Comparison of ENCODE assay signal across 8 cellular contexts in genomic region chr17:81397314-81398169, GRCh38. TPM values are rescaled to one million over a fixed set of nuclear protein-coding genes. Genes with fewer than 3 reads are reported as not detected.
DNase-seq lines count a peak whose midpoint lies in the region; ATAC-seq and TF ChIP-seq lines count a peak whose summit lies in the region.

No MANE protein-coding gene starts in this region.

- H3K36me3 ChIP-seq in BE2C (no peaks in the 10 kb centered on the region), HAP-1 (replicated peaks) (no peaks in the 10 kb centered on the region), endocrine pancreas (ENCODE audit: control insufficient read depth, insufficient read depth, low read length) (no peaks in the 10 kb centered on the region), muscle layer of duodenum (ENCODE audit: control insufficient read depth in 1 of 2, insufficient read depth in 2 of 2, low read length in 2 of 2) (no peaks in the 10 kb centered on the region)

- H3K9me3 ChIP-seq in BE2C (no peaks in the 10 kb centered on the region), HAP-1 (no peaks in the 10 kb centered on the region), endocrine pancreas (ENCODE audit: control insufficient read depth, low read length) (no peaks in the 10 kb centered on the region), muscle layer of duodenum (ENCODE audit: control insufficient read depth in 1 of 2, low read length in 2 of 2) (no peaks in the 10 kb centered on the region)

- peak overlapping the region; percentile 70 for H3K27ac ChIP-seq in muscle layer of duodenum (ENCODE audit: low read length)

- H3K4me3 ChIP-seq in BE2C (ENCODE audit: low read depth, low read length) (peak overlapping the region; percentile 89), HAP-1 (peak overlapping the region; percentile 67), endocrine pancreas (ENCODE audit: control insufficient read depth, insufficient read depth, low read length) (peak overlapping the region; percentile 71), muscle layer of duodenum (ENCODE audit: low read depth in 1 of 2, low read length in 2 of 2) (peak overlapping the region; percentile 75 to 82)

- TF ChIP-seq CTCF in BE2C (IDR thresholded peaks at IDR 0.05; ENCODE audit: low read depth, low read length), result peak; percentile 50
- no peak for TF ChIP-seq CTCF in GM13977 (IDR thresholded peaks at IDR 0.05; ENCODE audit: extremely low read depth, insufficient read depth, missing control alignments)

- DNase-seq in BE2C (peak; percentile 78), HAP-1 (ENCODE audit: low spot score in 2 of 2) (peak; percentile 64 to 85), SHP77 treated with DMSO at 0.1 percent for 48 hours (lab: John Stamatoyannopoulos, UW) (peak; percentile 69), GM13977 (ENCODE audit: low spot score) (no peak)
- DNase-seq in activated effector memory CD4-positive, alpha-beta T cell treated with Interleukin-2 at 50 U/mL for 16 hours, result no peak

- H3K27me3 ChIP-seq in BE2C (peaks cover 26% of the 10 kb centered on the region), HAP-1 (ENCODE audit: low read depth) (no peaks in the 10 kb centered on the region), endocrine pancreas (ENCODE audit: control insufficient read depth, insufficient read depth, low read length) (no peaks in the 10 kb centered on the region), muscle layer of duodenum (ENCODE audit: low read depth, low read length) (no peaks in the 10 kb centered on the region)

- peaks cover 15% of the 10 kb centered on the region for H3K4me1 ChIP-seq in BE2C
- H3K4me1 ChIP-seq in HAP-1, result peaks cover 22% of the 10 kb centered on the region
- H3K4me1 ChIP-seq in endocrine pancreas (ENCODE audit: control insufficient read depth, insufficient read depth, low read length), result peaks cover 5% of the 10 kb centered on the region
- H3K4me1 ChIP-seq in muscle layer of duodenum (ENCODE audit: control insufficient read depth in 1 of 2, insufficient read depth in 2 of 2, low read length in 2 of 2), result peaks cover 18 to 27% of the 10 kb centered on the region in 2 donors

- in situ Hi-C loops in HAP-1 (cut with MboI; ENCODE audit: low sequenced_read_pairs), result loop anchor here (10.0 kb wide), 1 partner anchor 87 kb away; no protein-coding TSS in a partner anchor
- in situ Hi-C loops in GM13977 (cut with MboI; ENCODE audit: low pct_unique_long_range_greater_than_20kb, low sequenced_read_pairs, unreplicated experiment), result no loop called here

- H3K9ac ChIP-seq in endocrine pancreas (ENCODE audit: control insufficient read depth, insufficient read depth, low read length), result peak overlapping the region; percentile 56

- ATAC-seq in GM18867 (IDR thresholded peaks at IDR 0.05; ENCODE audit: unreplicated experiment), result no peak

RNA-seq across cellular contexts. Expression of gene BAHCC1, which starts 2.3 kb away (rescaled TPM):
- 23.2 TPM for polyA plus RNA-seq in BE2C (2012; ENCODE audit: insufficient read depth, insufficient read length, low read depth)

Comparison
In these comparisons a context has a peak if more than half of its experiments do, and no peak if none do; other contexts are left out.
1. DNase-seq: peak in BE2C (single experiment), HAP-1 (2 of 2) and SHP77 treated with DMSO at 0.1 percent for 48 hours (single experiment); none in GM13977 (single experiment) and activated effector memory CD4-positive, alpha-beta T cell treated with Interleukin-2 at 50 U/mL for 16 hours (single experiment).
2. Peak in every context shown above with its lines, with median percentiles within 50 percentile points of each other: H3K4me3 ChIP-seq.